In genomic region chr10:29083096-29083495, GRCh38 we compare ENCODE assay signal across 19 cellular contexts.
DNase-seq lines count a peak whose midpoint lies in the region; ATAC-seq and TF ChIP-seq lines count a peak whose summit lies in the region.
"Had no signal": no experiment of that assay in that cellular context is flagged by ENCODE, and none has a peak within 500 bp of the region (broad histone marks: within the 10 kb centered on the region; RNA-seq: fewer than 3 reads in every experiment).

No MANE protein-coding gene starts in this region.

- H3K27ac Mint-ChIP-seq in neural progenitor cell: peak overlapping the region; percentile 33
- H3K27ac Mint-ChIP-seq: activated naive CD4-positive, alpha-beta T cell treated with anti-CD3 and anti-CD28 coated beads, Interleukin-2, amount 50 U/mL, for 24 hours; activated T-cell treated with anti-CD3 and anti-CD28 coated beads, Interleukin-2, amount 50 U/mL, for 72 hours had no signal

- H3K27me3 Mint-ChIP-seq in neural progenitor cell (ENCODE audit: insufficient read depth, low read depth): peaks cover 4% of the 10 kb centered on the region
- H3K27me3 Mint-ChIP-seq: activated naive CD4-positive, alpha-beta T cell treated with anti-CD3 and anti-CD28 coated beads, Interleukin-2, amount 50 U/mL, for 24 hours had no signal

- H3K9me3 Mint-ChIP-seq in neural progenitor cell: peaks cover 5% of the 10 kb centered on the region
- H3K9me3 Mint-ChIP-seq: activated naive CD4-positive, alpha-beta T cell treated with anti-CD3 and anti-CD28 coated beads, Interleukin-2, amount 50 U/mL, for 24 hours; activated T-cell treated with anti-CD3 and anti-CD28 coated beads, Interleukin-2, amount 50 U/mL, for 72 hours had no signal

- H3K4me1 Mint-ChIP-seq in neural progenitor cell: peaks cover 33% of the 10 kb centered on the region
- H3K4me1 Mint-ChIP-seq: activated naive CD4-positive, alpha-beta T cell treated with anti-CD3 and anti-CD28 coated beads, Interleukin-2, amount 50 U/mL, for 24 hours had no signal

- H3K36me3 ChIP-seq in neural progenitor cell: no peaks in the 10 kb centered on the region
- H3K36me3 ChIP-seq: left ventricle myocardium inferior, tibial nerve had no signal

- H3K4me3 Mint-ChIP-seq in neural progenitor cell: no peak overlapping the region
- H3K4me3 Mint-ChIP-seq: activated naive CD4-positive, alpha-beta T cell treated with anti-CD3 and anti-CD28 coated beads, Interleukin-2, amount 50 U/mL, for 24 hours; activated T-cell treated with anti-CD3 and anti-CD28 coated beads, Interleukin-2, amount 50 U/mL, for 72 hours had no signal

- H3K27ac ChIP-seq in neural progenitor cell: no peak overlapping the region
- H3K27ac ChIP-seq: left ventricle myocardium inferior, tibial nerve had no signal

- no peaks in the 10 kb centered on the region for H3K36me3 Mint-ChIP-seq in neural progenitor cell
- H3K36me3 Mint-ChIP-seq: activated naive CD4-positive, alpha-beta T cell treated with anti-CD3 and anti-CD28 coated beads, Interleukin-2, amount 50 U/mL, for 24 hours had no signal

- H3F3A ChIP-seq in neural progenitor cell (ENCODE audit: low read depth): no peaks in the 10 kb centered on the region

- H3K4me2 ChIP-seq in neural progenitor cell: no peak overlapping the region

- H3K27me3 ChIP-seq in neural progenitor cell: no peaks in the 10 kb centered on the region
- H3K27me3 ChIP-seq: tibial nerve had no signal

- H3K9me3 ChIP-seq in neural progenitor cell (ENCODE audit: low read depth): no peaks in the 10 kb centered on the region
- H3K9me3 ChIP-seq: left ventricle myocardium inferior, tibial nerve had no signal

- DNase-seq in RPMI7951 (ENCODE audit: low read depth) (peak; percentile 51), globus pallidus (ENCODE audit: low spot score) (peak; percentile 57), neural progenitor cell (ENCODE audit: low spot score) (no peak), superior temporal gyrus (ENCODE audit: extremely low spot score) (peak; percentile 34), Right ventricle myocardium superior (no peak), CD1c-positive myeloid dendritic cell (ENCODE audit: extremely low spot score) (no peak), NCI-H2196 treated with DMSO at 0.1 percent for 48 hours (lab: John Stamatoyannopoulos, UW; ENCODE audit: unreplicated experiment) (no peak)
- DNase-seq: activated T-cell treated with anti-CD3 and anti-CD28 coated beads, Interleukin-2, amount 50 U/mL, for 72 hours; COR-L47; DMS79 treated with DMSO at 0.1 percent for 48 hours; glutamatergic neuron; left ventricle myocardium inferior; NCI-H2171 treated with DMSO at 0.1 percent for 48 hours; stimulated activated CD4-positive, alpha-beta T cell treated with anti-CD3 and anti-CD28 coated beads, Interleukin-1b, Interleukin-23, amount 100 ng/mL, for 48 hours; stimulated activated naive CD4-positive, alpha-beta T cell; SW 1271 had no signal

- no peak overlapping the region for H2AFZ ChIP-seq in neural progenitor cell (replicated peaks)

- peaks cover 10% of the 10 kb centered on the region for H3K4me1 ChIP-seq in neural progenitor cell
- H3K4me1 ChIP-seq: left ventricle myocardium inferior, tibial nerve had no signal

- no peak overlapping the region for H3K4me3 ChIP-seq in neural progenitor cell
- H3K4me3 ChIP-seq: left ventricle myocardium inferior, tibial nerve had no signal

- no peak for ATAC-seq in Right ventricle myocardium superior (ENCODE audit: poor library complexity)
- ATAC-seq: activated T-cell treated with anti-CD3 and anti-CD28 coated beads, Interleukin-2, amount 50 U/mL, for 72 hours; Right ventricle myocardium inferior had no signal

- H4K20me1 ChIP-seq in neural progenitor cell (ENCODE audit: low read depth): no peaks in the 10 kb centered on the region

- no peak for TF ChIP-seq CTCF in neural progenitor cell (IDR thresholded peaks at IDR 0.05)

- no peaks in the 10 kb centered on the region for H3K79me2 ChIP-seq in neural progenitor cell (ENCODE audit: low read depth)

- H3K9ac ChIP-seq in neural progenitor cell: no peak overlapping the region

- intact Hi-C loops in Right ventricle myocardium superior (cut with DNase I): no loop called here

Comparison
In these comparisons a context has a peak if more than half of its experiments do, and no peak if none do; other contexts are left out.
1. DNase-seq: peak in RPMI7951 (single experiment), globus pallidus (single experiment) and superior temporal gyrus (single experiment); none in neural progenitor cell (single experiment), Right ventricle myocardium superior (single experiment), CD1c-positive myeloid dendritic cell (single experiment) and NCI-H2196 treated with DMSO at 0.1 percent for 48 hours (single experiment).